ENCODE assay signal across 21 cellular contexts in genomic region chr2:3185256-3185655, GRCh38.
A peak's percentile ranks its signal among the peaks of the same experiment; 100 is the strongest.
DNase-seq lines count a peak whose midpoint lies in the region; ATAC-seq and TF ChIP-seq lines count a peak whose summit lies in the region.
"Had no signal": no experiment of that assay in that cellular context is flagged by ENCODE, and none has a peak within 500 bp of the region (broad histone marks: within the 10 kb centered on the region; RNA-seq: fewer than 3 reads in every experiment).

No MANE protein-coding gene starts in this region.

- H3K9me3 ChIP-seq in right cardiac atrium (ENCODE audit: control insufficient read depth, low read length) (no peaks in the 10 kb centered on the region), IMR-90 (ENCODE audit: control insufficient read depth, insufficient read depth, low read length) (peaks cover 6% of the 10 kb centered on the region; the same call in 1 of the 2 replicates), neural progenitor cell (ENCODE audit: low read depth) (no peaks in the 10 kb centered on the region)
- H3K9me3 ChIP-seq: BE2C, HAP-1 had no signal

- intact Hi-C loops in Right ventricle myocardium superior (cut with DNase I) (no loop called here), right cardiac atrium (cut with DNase I) (no loop called here), IMR-90 (cut with micrococcal nuclease) (no loop called here)

- no peak overlapping the region for H2AK5ac ChIP-seq in IMR-90 (ENCODE audit: low read depth, low read length)

- no peak overlapping the region for H3K18ac ChIP-seq in IMR-90 (ENCODE audit: low read depth, low read length)

- H3K4ac ChIP-seq in IMR-90 (ENCODE audit: low read depth, low read length): no peak overlapping the region

- peak overlapping the region; percentile 37 for H2AK9ac ChIP-seq in IMR-90 (replicated peaks; ENCODE audit: low read depth, low read length, poor library complexity)

- H2BK20ac ChIP-seq in IMR-90 (ENCODE audit: low read depth, low read length): no peak overlapping the region

- no peaks in the 10 kb centered on the region for H3K79me1 ChIP-seq in IMR-90 (ENCODE audit: low read depth in 1 of 2, low read length in 2 of 2)

- H4K20me1 ChIP-seq in IMR-90 (ENCODE audit: insufficient read depth, low read length) (no peaks in the 10 kb centered on the region), neural progenitor cell (ENCODE audit: low read depth) (no peaks in the 10 kb centered on the region)

- H3K9me1 ChIP-seq in IMR-90 (ENCODE audit: insufficient read depth, low read length): no peaks in the 10 kb centered on the region

- CTCF ChIA-PET in IMR-90 (lab: Yijun Ruan, JAX): no interaction called here

- DNase-seq in Right ventricle myocardium superior (peak; percentile 23), right cardiac atrium (no peak), IMR-90 (no peak), neural progenitor cell (ENCODE audit: low spot score) (no peak), cerebellar cortex (ENCODE audit: low spot score) (no peak)
- DNase-seq: ACHN; BE2C; C1 segment of cervical spinal cord; CD4-positive, CD25-positive, alpha-beta regulatory T cell; CD8-positive, alpha-beta memory T cell; COR-L47; DMS 273 treated with DMSO at 0.1 percent for 48 hours; DMS53; DND-41; EL; GM23248 had no signal

- H2BK15ac ChIP-seq in IMR-90 (ENCODE audit: low read depth, low read length): no peak overlapping the region

- peak overlapping the region; percentile 77 for H3K27ac Mint-ChIP-seq in neural progenitor cell

- TF ChIP-seq RAD21 in IMR-90 (IDR thresholded peaks at IDR 0.05; ENCODE audit: low read length): no peak

- H3K23ac ChIP-seq in IMR-90 (ENCODE audit: low read depth, low read length): no peak overlapping the region

- peaks cover 2% of the 10 kb centered on the region for H3K27me3 Mint-ChIP-seq in neural progenitor cell (ENCODE audit: insufficient read depth, low read depth)
- H3K27me3 Mint-ChIP-seq: CD4-positive, CD25-positive, alpha-beta regulatory T cell; CD8-positive, alpha-beta memory T cell had no signal

- peaks cover 13% of the 10 kb centered on the region for H3K36me3 Mint-ChIP-seq in neural progenitor cell

- H3K14ac ChIP-seq in IMR-90 (replicated peaks; ENCODE audit: low read depth, low read length): no peak overlapping the region

- H3K79me2 ChIP-seq in neural progenitor cell (ENCODE audit: low read depth): no peaks in the 10 kb centered on the region

- WGBS in right cardiac atrium: 92% methylated on average over 15 of the region's 15 CpGs
- WGBS in IMR-90 (ENCODE audit: extremely low coverage in 2 of 2, insufficient read length in 1 of 2), 2 experiments: 97% methylated on average over 10 of the region's 15 CpGs; no CpG with 5 or more reads in 1 of the 2 experiments

- H3K27me3 ChIP-seq in right cardiac atrium (ENCODE audit: control insufficient read depth, insufficient read depth) (no peaks in the 10 kb centered on the region), IMR-90 (ENCODE audit: control insufficient read depth, insufficient read depth, low read length) (no peaks in the 10 kb centered on the region), neural progenitor cell (no peaks in the 10 kb centered on the region)
- H3K27me3 ChIP-seq: BE2C had no signal

- H4K5ac ChIP-seq in IMR-90 (ENCODE audit: low read depth, low read length): no peak overlapping the region

- H3K4me1 Mint-ChIP-seq in neural progenitor cell: no peaks in the 10 kb centered on the region
- H3K4me1 Mint-ChIP-seq: CD8-positive, alpha-beta memory T cell had no signal

- no peak overlapping the region for H3K27ac ChIP-seq in right cardiac atrium (ENCODE audit: low read length)
- no peak overlapping the region for H3K27ac ChIP-seq in IMR-90 (ENCODE audit: insufficient read depth, low read length)
- no peak overlapping the region for H3K27ac ChIP-seq in neural progenitor cell
- H3K27ac ChIP-seq: GM23248, HL-60 had no signal

- H3K4me3 ChIP-seq in right cardiac atrium (ENCODE audit: low read length) (no peak overlapping the region), IMR-90 (ENCODE audit: insufficient read depth, low read depth, low read length) (no peak overlapping the region), neural progenitor cell (no peak overlapping the region)
- H3K4me3 ChIP-seq: GM12878, GM23248, HAP-1 had no signal

- no peak overlapping the region for H2AFZ ChIP-seq in IMR-90 (replicated peaks; ENCODE audit: low read length, poor library complexity)
- H2AFZ ChIP-seq in neural progenitor cell (replicated peaks): no peak overlapping the region
- H2AFZ ChIP-seq: GM23248 had no signal

- H3K4me1 ChIP-seq in right cardiac atrium (ENCODE audit: control insufficient read depth, insufficient read depth, low read length): no peaks in the 10 kb centered on the region
- no peaks in the 10 kb centered on the region for H3K4me1 ChIP-seq in IMR-90 (ENCODE audit: control insufficient read depth, insufficient read depth, low read length)
- H3K4me1 ChIP-seq in neural progenitor cell: no peaks in the 10 kb centered on the region
- H3K4me1 ChIP-seq: BE2C, HAP-1 had no signal

- POLR2A ChIA-PET in IMR-90 (lab: Charles Lee; ENCODE audit: unreplicated experiment): no interaction called here

- no peak for TF ChIP-seq POLR2A in IMR-90 (IDR thresholded peaks at IDR 0.05; ENCODE audit: low read depth, low read length)

- no peak overlapping the region for H3K4me2 ChIP-seq in IMR-90 (ENCODE audit: low read depth, low read length)
- H3K4me2 ChIP-seq in neural progenitor cell: no peak overlapping the region

- in situ Hi-C loops in IMR-90 (cut with MboI; ENCODE audit: low sequenced_read_pairs): no loop called here

- H3K36me3 ChIP-seq in IMR-90 (ENCODE audit: control insufficient read depth, insufficient read depth, low read length) (peaks cover 5% of the 10 kb centered on the region), neural progenitor cell (no peaks in the 10 kb centered on the region)
- H3K36me3 ChIP-seq: HAP-1 had no signal

- H2BK5ac ChIP-seq in IMR-90 (ENCODE audit: low read depth, low read length, poor library complexity, severe bottlenecking): no peak overlapping the region

- peaks cover 8% of the 10 kb centered on the region for H3K9me3 Mint-ChIP-seq in neural progenitor cell
- H3K9me3 Mint-ChIP-seq: CD4-positive, CD25-positive, alpha-beta regulatory T cell; CD8-positive, alpha-beta memory T cell had no signal

- no peak overlapping the region for H4K91ac ChIP-seq in IMR-90 (ENCODE audit: insufficient read depth, low read depth, low read length)

- no peaks in the 10 kb centered on the region for H3F3A ChIP-seq in neural progenitor cell (ENCODE audit: low read depth)

- no peak overlapping the region for H3K4me3 Mint-ChIP-seq in neural progenitor cell
- H3K4me3 Mint-ChIP-seq: CD4-positive, CD25-positive, alpha-beta regulatory T cell; CD8-positive, alpha-beta memory T cell had no signal

- no peak overlapping the region for H2BK120ac ChIP-seq in IMR-90 (ENCODE audit: low read depth, low read length)

- no peak overlapping the region for H3K9ac ChIP-seq in IMR-90 (ENCODE audit: low read depth, low read length)
- H3K9ac ChIP-seq in neural progenitor cell: no peak overlapping the region
- H3K9ac ChIP-seq: GM23248 had no signal

- H4K8ac ChIP-seq in IMR-90 (ENCODE audit: low read depth in 2 of 2, low read length in 2 of 2): no peak overlapping the region

- H3K56ac ChIP-seq in IMR-90 (ENCODE audit: extremely low read depth, insufficient read depth, low read length): no peak overlapping the region

- TF ChIP-seq CTCF in IMR-90 (conservative IDR thresholded peaks at IDR 0.05; ENCODE audit: low read depth, low read length) (no peak), neural progenitor cell (IDR thresholded peaks at IDR 0.05) (no peak)

- dilution Hi-C loops in IMR-90 (cut with HindIII; ENCODE audit: low sequenced_read_pairs, unreplicated experiment): no loop called here

- no TSS peak for BruUV-seq in IMR-90 (replicated peaks; lab: Mats Ljungman, UMichigan)

- ATAC-seq in Right ventricle myocardium superior (ENCODE audit: poor library complexity) (no peak), right cardiac atrium (no peak), IMR-90 (ENCODE audit: low read depth) (no peak), HG03442 (IDR thresholded peaks at IDR 0.05; ENCODE audit: unreplicated experiment) (no peak), GM19395 (IDR thresholded peaks at IDR 0.05; ENCODE audit: unreplicated experiment) (no peak)
- ATAC-seq: GM12878 had no signal

TF ChIP-seq in IMR-90, 13 proteins besides CTCF, POLR2A, EP300 and RAD21:
- TF ChIP-seq CEBPB (IDR thresholded peaks at IDR 0.05; ENCODE audit: low read depth, low read length) (no peak), NFE2L2 (IDR thresholded peaks at IDR 0.05; ENCODE audit: low read depth, low read length) (no peak), RCOR1 (IDR thresholded peaks at IDR 0.05; ENCODE audit: insufficient replicate concordance, low read length) (no peak), BHLHE40 (IDR thresholded peaks at IDR 0.05; ENCODE audit: low read depth, low read length) (no peak), FOS (IDR thresholded peaks at IDR 0.05; ENCODE audit: low read depth, low read length) (no peak), MAZ (IDR thresholded peaks at IDR 0.05; ENCODE audit: borderline replicate concordance, low read depth, low read length) (no peak), CHD1 (IDR thresholded peaks at IDR 0.05; ENCODE audit: low read depth, low read length) (no peak), USF2 (IDR thresholded peaks at IDR 0.05; ENCODE audit: low read depth, low read length) (no peak), MAFK (IDR thresholded peaks at IDR 0.05; ENCODE audit: low read depth, low read length) (no peak), ELK1 (IDR thresholded peaks at IDR 0.05; ENCODE audit: borderline replicate concordance, low read depth, low read length) (no peak), SMC3 (IDR thresholded peaks at IDR 0.05; ENCODE audit: low read depth, low read length) (no peak)
